9 cellular contexts compared by ENCODE assay signal in the genomic region with DNA sequence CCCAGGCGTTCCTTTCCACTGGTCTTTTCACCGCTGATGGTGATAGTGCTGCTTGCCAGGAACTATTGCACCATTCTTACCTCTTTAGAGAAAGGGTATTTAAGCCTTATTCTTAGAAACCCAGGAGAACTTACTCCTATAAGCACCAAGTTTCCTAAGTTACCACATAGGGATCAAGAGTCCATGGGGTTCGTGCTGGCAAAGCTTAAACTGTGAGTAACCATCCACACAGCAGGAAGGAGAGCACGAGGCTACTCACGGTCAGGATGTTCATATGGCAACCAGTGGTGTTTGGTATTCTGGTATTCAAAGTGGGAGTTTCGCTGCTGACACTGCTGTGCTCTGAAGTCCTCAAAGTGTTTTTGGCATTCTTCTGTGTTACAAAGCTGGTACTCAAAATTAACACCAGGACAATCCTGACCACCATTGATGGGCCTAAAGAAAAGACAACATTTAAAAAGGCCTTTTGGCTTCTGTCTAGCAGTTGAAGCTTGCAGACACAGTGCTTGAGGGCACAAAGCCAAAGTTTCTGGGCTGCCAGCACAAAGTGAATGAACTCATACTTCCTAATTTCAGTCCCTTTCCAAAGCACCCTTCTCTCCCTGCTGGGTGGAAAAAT.
DNase-seq lines count a peak whose midpoint lies in the region; ATAC-seq, FAIRE-seq and TF ChIP-seq lines count a peak whose summit lies in the region.
"Had no signal": no experiment of that assay in that cellular context is flagged by ENCODE, and none has a peak within 500 bp of the region (broad histone marks: within the 10 kb centered on the region; RNA-seq: fewer than 3 reads in every experiment).

No MANE protein-coding gene starts in this region.

- H3K4me2 ChIP-seq in HepG2 (ENCODE audit: low read depth, low read length), result no peak overlapping the region

- TF ChIP-seq POLR2A in HepG2 (IDR thresholded peaks at IDR 0.05; ENCODE audit: insufficient read depth in 1 of 2, low read depth in 2 of 2, low read length in 2 of 2) (no peak), thyroid gland (IDR thresholded peaks at IDR 0.05) (no peak)

- H3K9me3 ChIP-seq in HepG2 (ENCODE audit: low read length) (no peaks in the 10 kb centered on the region), thyroid gland (no peaks in the 10 kb centered on the region)

- no peak for TF ChIP-seq RAD21 in HepG2 (CRISPR knock-in tag; IDR thresholded peaks at IDR 0.05)

- in situ Hi-C loops in HepG2 (cut with HindIII; ENCODE audit: extremely low pct_ligation_motif_present, low pct_unique_long_range_greater_than_20kb), result loop anchor here (25.0 kb wide), 1 partner anchor 700 kb away; no protein-coding TSS in a partner anchor

- no peaks in the 10 kb centered on the region for H3K79me2 ChIP-seq in HepG2 (ENCODE audit: insufficient read depth, low read length)

- intact Hi-C loops in HepG2 (cut with micrococcal nuclease; ENCODE audit: unreplicated experiment) (no loop called here), thyroid gland (cut with DNase I) (no loop called here)

- POLR2A ChIA-PET in HepG2 (lab: Yijun Ruan, JAX), result no interaction called here

- peak; percentile 63 for ATAC-seq in HepG2

- H3K4me3 ChIP-seq in coronary artery, result peak overlapping the region; percentile 17
- no peak overlapping the region for H3K4me3 ChIP-seq in HepG2 (replicated peaks in 1 of 3; ENCODE audit: insufficient read depth in 1 of 3, low read depth in 2 of 3, low read length in 3 of 3)
- no peak overlapping the region for H3K4me3 ChIP-seq in thyroid gland (replicated peaks in 1 of 3)

- no peaks in the 10 kb centered on the region for H3K4me1 ChIP-seq in HepG2 (ENCODE audit: insufficient read depth, low read length)
- peaks cover 26 to 30% of the 10 kb centered on the region in 2 donors for H3K4me1 ChIP-seq in thyroid gland

- H3K9ac ChIP-seq in HepG2 (ENCODE audit: insufficient read depth, low read depth, low read length), result no peak overlapping the region

- no peak for FAIRE-seq in HepG2 (lab: Jason Lieb, UNC)

- no peak for TF ChIP-seq CTCF in coronary artery (IDR thresholded peaks at IDR 0.05)
- TF ChIP-seq CTCF in HepG2 (CRISPR knock-in tag; IDR thresholded peaks at IDR 0.05), result no peak
- no peak for TF ChIP-seq CTCF in thyroid gland (IDR thresholded peaks at IDR 0.05)
- no peak for TF ChIP-seq CTCF in GM20000 (IDR thresholded peaks at IDR 0.05; ENCODE audit: extremely low read depth, missing control alignments)

- H3K27ac ChIP-seq in coronary artery (peak overlapping the region; percentile 61 to 82), HepG2 (ENCODE audit: extremely low read length, insufficient read depth, low read length) (no peak overlapping the region), thyroid gland (peak overlapping the region; percentile 46 to 49 (median 46))

- CTCF ChIA-PET in HepG2 (lab: Yijun Ruan, JAX; ENCODE audit: low intra/inter-chr PET ratio, low total read pairs), result no interaction called here

- BruUV-seq in HepG2 (replicated peaks; lab: Mats Ljungman, UMichigan), result no TSS peak

- TF ChIP-seq EP300 in HepG2 (IDR thresholded peaks at IDR 0.05; ENCODE audit: low read depth in 2 of 2, low read length in 2 of 2) (no peak), HepG2 (CRISPR knock-in tag; IDR thresholded peaks at IDR 0.05; ENCODE audit: borderline replicate concordance) (no peak)

- WGBS in HepG2 (ENCODE audit: low lambda C conversion rate), result 8% methylated on average over 5 of the region's 6 CpGs
- WGBS in thyroid gland, 2 donors, result 15 to 21% methylated on average over 6 of the region's 6 CpGs

- no peaks in the 10 kb centered on the region for H4K20me1 ChIP-seq in HepG2 (ENCODE audit: insufficient read depth, low read length)

- H3K36me3 ChIP-seq in HepG2 (replicated peaks in 1 of 2; ENCODE audit: control insufficient read depth in 1 of 2, insufficient read depth in 2 of 2, low read length in 2 of 2) (no peaks in the 10 kb centered on the region), thyroid gland (no peaks in the 10 kb centered on the region)

- no peak overlapping the region for H2AFZ ChIP-seq in HepG2 (ENCODE audit: low read length)

- H3K27me3 ChIP-seq in HepG2 (ENCODE audit: control insufficient read depth in 1 of 2, insufficient read depth in 2 of 2, low read length in 2 of 2), result no peaks in the 10 kb centered on the region
- H3K27me3 ChIP-seq in thyroid gland, result no peaks in the 10 kb centered on the region

- DNase-seq in HPDE6-E6E7 (ENCODE audit: extremely low spot score) (peak; percentile 48), coronary artery (ENCODE audit: low spot score) (peak; percentile 86), HepG2 (ENCODE audit: low spot score) (peak; percentile 1), thyroid gland (peak; percentile 76 to 84), GM20000 (ENCODE audit: low spot score) (no peak)
- no peak for DNase-seq in activated CD8-positive, alpha-beta memory T cell treated with anti-CD3 and anti-CD28 coated beads, Interleukin-2, amount 50 U/mL, for 4 hours
- DNase-seq in effector CD4-positive, alpha-beta T cell, result no peak
- no peak for DNase-seq in activated CD4-positive, alpha-beta T cell treated with anti-CD3 and anti-CD28 coated beads for 4 hours
- DNase-seq: stimulated activated CD8-positive, alpha-beta memory T cell treated with anti-CD3 and anti-CD28 coated beads, Interleukin-4, amount 100 ng/mL, for 48 hours had no signal

TF ChIP-seq in HepG2, 621 proteins besides CTCF, POLR2A, EP300 and RAD21 (continues in another document):
- TF ChIP-seq, protein P1, sequence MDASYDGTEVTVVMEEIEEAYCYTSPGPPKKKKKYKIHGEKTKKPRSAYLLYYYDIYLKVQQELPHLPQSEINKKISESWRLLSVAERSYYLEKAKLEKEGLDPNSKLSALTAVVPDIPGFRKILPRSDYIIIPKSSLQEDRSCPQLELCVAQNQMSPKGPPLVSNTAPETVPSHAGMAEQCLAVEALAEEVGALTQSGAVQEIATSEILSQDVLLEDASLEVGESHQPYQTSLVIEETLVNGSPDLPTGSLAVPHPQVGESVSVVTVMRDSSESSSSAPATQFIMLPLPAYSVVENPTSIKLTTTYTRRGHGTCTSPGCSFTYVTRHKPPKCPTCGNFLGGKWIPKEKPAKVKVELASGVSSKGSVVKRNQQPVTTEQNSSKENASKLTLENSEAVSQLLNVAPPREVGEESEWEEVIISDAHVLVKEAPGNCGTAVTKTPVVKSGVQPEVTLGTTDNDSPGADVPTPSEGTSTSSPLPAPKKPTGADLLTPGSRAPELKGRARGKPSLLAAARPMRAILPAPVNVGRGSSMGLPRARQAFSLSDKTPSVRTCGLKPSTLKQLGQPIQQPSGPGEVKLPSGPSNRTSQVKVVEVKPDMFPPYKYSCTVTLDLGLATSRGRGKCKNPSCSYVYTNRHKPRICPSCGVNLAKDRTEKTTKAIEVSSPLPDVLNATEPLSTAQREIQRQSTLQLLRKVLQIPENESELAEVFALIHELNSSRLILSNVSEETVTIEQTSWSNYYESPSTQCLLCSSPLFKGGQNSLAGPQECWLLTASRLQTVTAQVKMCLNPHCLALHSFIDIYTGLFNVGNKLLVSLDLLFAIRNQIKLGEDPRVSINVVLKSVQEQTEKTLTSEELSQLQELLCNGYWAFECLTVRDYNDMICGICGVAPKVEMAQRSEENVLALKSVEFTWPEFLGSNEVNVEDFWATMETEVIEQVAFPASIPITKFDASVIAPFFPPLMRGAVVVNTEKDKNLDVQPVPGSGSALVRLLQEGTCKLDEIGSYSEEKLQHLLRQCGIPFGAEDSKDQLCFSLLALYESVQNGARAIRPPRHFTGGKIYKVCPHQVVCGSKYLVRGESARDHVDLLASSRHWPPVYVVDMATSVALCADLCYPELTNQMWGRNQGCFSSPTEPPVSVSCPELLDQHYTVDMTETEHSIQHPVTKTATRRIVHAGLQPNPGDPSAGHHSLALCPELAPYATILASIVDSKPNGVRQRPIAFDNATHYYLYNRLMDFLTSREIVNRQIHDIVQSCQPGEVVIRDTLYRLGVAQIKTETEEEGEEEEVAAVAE (CRISPR knock-in tag; IDR thresholded peaks at IDR 0.05; ENCODE audit: borderline replicate concordance), result no peak
- TF ChIP-seq ZNF781 (CRISPR knock-in tag; IDR thresholded peaks at IDR 0.05; ENCODE audit: borderline replicate concordance, not compliant biosample characterization) (no peak), ZNF44 (CRISPR knock-in tag; IDR thresholded peaks at IDR 0.05) (no peak), SSRP1 (CRISPR knock-in tag; IDR thresholded peaks at IDR 0.05) (no peak), ARHGAP35 (CRISPR knock-in tag; IDR thresholded peaks at IDR 0.05; ENCODE audit: borderline replicate concordance) (no peak), MBD4 (IDR thresholded peaks at IDR 0.05; ENCODE audit: borderline replicate concordance, low read length) (no peak), ZNF816 (CRISPR knock-in tag; IDR thresholded peaks at IDR 0.05; ENCODE audit: borderline replicate concordance) (no peak), ZNF713 (CRISPR knock-in tag; IDR thresholded peaks at IDR 0.05) (no peak), ZNF34 (CRISPR knock-in tag; IDR thresholded peaks at IDR 0.05; ENCODE audit: borderline replicate concordance) (no peak)
- TF ChIP-seq, protein P2, sequence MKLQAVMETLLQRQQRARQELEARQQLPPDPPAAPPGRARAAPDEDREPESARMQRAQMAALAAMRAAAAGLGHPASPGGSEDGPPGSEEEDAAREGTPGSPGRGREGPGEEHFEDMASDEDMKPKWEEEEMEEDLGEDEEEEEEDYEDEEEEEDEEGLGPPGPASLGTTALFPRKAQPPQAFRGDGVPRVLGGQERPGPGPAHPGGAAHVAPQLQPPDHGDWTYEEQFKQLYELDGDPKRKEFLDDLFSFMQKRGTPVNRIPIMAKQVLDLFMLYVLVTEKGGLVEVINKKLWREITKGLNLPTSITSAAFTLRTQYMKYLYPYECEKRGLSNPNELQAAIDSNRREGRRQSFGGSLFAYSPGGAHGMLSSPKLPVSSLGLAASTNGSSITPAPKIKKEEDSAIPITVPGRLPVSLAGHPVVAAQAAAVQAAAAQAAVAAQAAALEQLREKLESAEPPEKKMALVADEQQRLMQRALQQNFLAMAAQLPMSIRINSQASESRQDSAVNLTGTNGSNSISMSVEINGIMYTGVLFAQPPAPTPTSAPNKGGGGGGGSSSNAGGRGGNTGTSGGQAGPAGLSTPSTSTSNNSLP (IDR thresholded peaks at IDR 0.05; ENCODE audit: low read depth, low read length), result no peak

Comparison
In these comparisons a context has a peak if more than half of its experiments do, and no peak if none do; other contexts are left out.
1. DNase-seq: peak in HPDE6-E6E7 (single experiment), coronary artery (single experiment), HepG2 (single experiment) and thyroid gland (2 of 2); none in activated CD8-positive, alpha-beta memory T cell treated with anti-CD3 and anti-CD28 coated beads, Interleukin-2, amount 50 U/mL, for 4 hours (single experiment), effector CD4-positive, alpha-beta T cell (single experiment), GM20000 (single experiment) and activated CD4-positive, alpha-beta T cell treated with anti-CD3 and anti-CD28 coated beads for 4 hours (0 of 2).